19 cellular contexts compared by ENCODE assay signal in the genomic region with DNA sequence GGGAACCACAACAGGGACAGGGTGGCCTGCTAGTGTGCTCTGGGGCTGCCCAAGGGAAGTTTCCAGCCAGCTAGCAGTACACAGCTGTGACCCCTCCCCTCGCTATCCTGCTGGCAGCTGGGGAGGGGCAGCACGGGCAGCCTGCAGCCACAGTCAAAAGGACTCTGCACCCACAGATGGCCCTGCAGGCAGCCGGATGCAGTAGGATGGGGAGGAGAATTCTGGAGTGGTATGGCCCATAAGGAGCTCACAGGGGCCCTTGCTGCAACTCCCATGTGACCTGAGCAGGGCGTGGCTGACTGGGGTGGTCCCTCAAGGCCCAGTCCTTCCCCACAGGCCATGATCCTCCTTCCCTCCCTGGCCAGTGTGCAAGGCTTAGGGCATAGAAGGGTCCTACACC.
A peak's percentile ranks its signal among the peaks of the same experiment; 100 is the strongest.
DNase-seq lines count a peak whose midpoint lies in the region; ATAC-seq and TF ChIP-seq lines count a peak whose summit lies in the region.
"Had no signal": no experiment of that assay in that cellular context is flagged by ENCODE, and none has a peak within 500 bp of the region (broad histone marks: within the 10 kb centered on the region; RNA-seq: fewer than 3 reads in every experiment).

No MANE protein-coding gene starts in this region.

- peak overlapping the region; percentile 40 for H3K23ac ChIP-seq in neuronal stem cell (ENCODE audit: low read depth, low read length, poor library complexity)

- H3K18ac ChIP-seq in neuronal stem cell (ENCODE audit: low read length) = peak overlapping the region; percentile 90

- H3K27me3 ChIP-seq in GM23338 (ENCODE audit: insufficient read depth) (no peaks in the 10 kb centered on the region), endodermal cell (ENCODE audit: control insufficient read depth, insufficient read depth, low read length, poor library complexity, severe bottlenecking) (no peaks in the 10 kb centered on the region), neuronal stem cell (ENCODE audit: control insufficient read depth in 3 of 3, insufficient read depth in 3 of 3, low read depth in 1 of 3, low read length in 3 of 3) (no peaks in the 10 kb centered on the region)
- H3K27me3 ChIP-seq: SJSA1 had no signal

- peak overlapping the region; percentile 12 for H2BK15ac ChIP-seq in neuronal stem cell (ENCODE audit: low read length)

- peak overlapping the region; percentile 85 for H3K14ac ChIP-seq in neuronal stem cell (ENCODE audit: low read length)

- peak overlapping the region; percentile 83 for H2BK5ac ChIP-seq in neuronal stem cell (ENCODE audit: low read length)

- H3K9ac ChIP-seq in endodermal cell (ENCODE audit: extremely low read depth, low read length, poor library complexity, severe bottlenecking) (no peak overlapping the region), neuronal stem cell (ENCODE audit: low read depth, low read length, poor library complexity) (peak overlapping the region; percentile 82)
- H3K9ac ChIP-seq: GM23248 had no signal

- ATAC-seq in GM23338 = peak; percentile 13; the same call in 2 of the 3 replicates
- no peak for ATAC-seq in WTC11
- no peak for ATAC-seq in GM21825 (IDR thresholded peaks at IDR 0.05; ENCODE audit: unreplicated experiment)
- no peak for ATAC-seq in GM18519 (IDR thresholded peaks at IDR 0.05; ENCODE audit: low FRiP score, unreplicated experiment)
- ATAC-seq in HG02885 (IDR thresholded peaks at IDR 0.05; ENCODE audit: poor library complexity, unreplicated experiment) = no peak
- ATAC-seq: HCT116, PC-3 had no signal

- peak overlapping the region; percentile 35 for H2BK12ac ChIP-seq in neuronal stem cell (ENCODE audit: low read length)

- WGBS in endodermal cell (ENCODE audit: insufficient coverage in 1 of 2, insufficient read length in 1 of 2), 2 experiments = 51 to 87% methylated on average over 2 to 4 of the region's 4 CpGs
- no CpG with 5 or more reads among the region's 4 CpGs for WGBS in neuronal stem cell (ENCODE audit: extremely low coverage in 2 of 2, insufficient read length in 2 of 2, insufficient replicate concordance in 1 of 2), 2 donors

- H3K36me3 ChIP-seq in GM23338 (ENCODE audit: insufficient read depth) (no peaks in the 10 kb centered on the region), endodermal cell (ENCODE audit: control insufficient read depth, insufficient read depth, low read length) (peaks cover 34% of the 10 kb centered on the region), neuronal stem cell (replicated peaks in 1 of 2; ENCODE audit: control insufficient read depth in 2 of 2, insufficient read depth in 2 of 2, low read length in 2 of 2) (peaks cover 17 to 78% of the 10 kb centered on the region in 2 donors)

- POLR2A ChIA-PET in WTC11 (lab: Charles Lee) = no interaction called here

- no peaks in the 10 kb centered on the region for H3K9me3 ChIP-seq in endodermal cell (ENCODE audit: control insufficient read depth, low read length)
- peaks cover 0 to under 1% of the 10 kb centered on the region in 2 donors for H3K9me3 ChIP-seq in neuronal stem cell (replicated peaks in 1 of 2; ENCODE audit: control insufficient read depth in 2 of 2, insufficient read depth in 1 of 2, low read depth in 1 of 2, low read length in 2 of 2)
- H3K9me3 ChIP-seq: Caco-2, SJSA1 had no signal

- H4K8ac ChIP-seq in neuronal stem cell (ENCODE audit: low read depth, low read length) = no peak overlapping the region

- H3K27ac ChIP-seq in GM23338 (ENCODE audit: low read depth) (no peak overlapping the region), endodermal cell (ENCODE audit: low read depth, low read length) (peak overlapping the region; percentile 24), neuronal stem cell (replicated peaks; ENCODE audit: low read length) (peak overlapping the region; percentile 66)
- H3K27ac ChIP-seq: GM23248, SJSA1 had no signal

- H3K4me3 Mint-ChIP-seq in GM23338 (no peak overlapping the region), WTC11 (no peak overlapping the region), endodermal cell (no peak overlapping the region)
- H3K4me3 Mint-ChIP-seq: CD4-positive, alpha-beta T cell had no signal

- no peaks in the 10 kb centered on the region for H3K9me2 ChIP-seq in GM23338 (ENCODE audit: insufficient read depth)

- H3K4me1 ChIP-seq in GM23338 (ENCODE audit: insufficient read depth) = no peaks in the 10 kb centered on the region
- no peaks in the 10 kb centered on the region for H3K4me1 ChIP-seq in endodermal cell (ENCODE audit: control insufficient read depth, insufficient read depth, low read length)
- H3K4me1 ChIP-seq in neuronal stem cell (ENCODE audit: control insufficient read depth in 2 of 2, insufficient read depth in 1 of 2, low read depth in 1 of 2, low read length in 2 of 2) = peaks cover 10 to 28% of the 10 kb centered on the region in 2 donors
- H3K4me1 ChIP-seq: Caco-2, SJSA1 had no signal

- no peak overlapping the region for H3K27ac Mint-ChIP-seq in GM23338
- H3K27ac Mint-ChIP-seq in WTC11 = no peak overlapping the region; the same call in 1 of the 2 replicates
- H3K27ac Mint-ChIP-seq in endodermal cell = no peak overlapping the region
- H3K27ac Mint-ChIP-seq: CD4-positive, alpha-beta T cell had no signal

- H4K20me1 ChIP-seq in GM23338 (replicated peaks; ENCODE audit: insufficient read depth) = no peaks in the 10 kb centered on the region; the same call in 1 of the 2 replicates

- H3K36me3 Mint-ChIP-seq in GM23338 (ENCODE audit: low read depth) (peaks cover 5% of the 10 kb centered on the region; the same call in 2 of the 3 replicates), WTC11 (peaks cover 4% of the 10 kb centered on the region), endodermal cell (ENCODE audit: low read depth) (peaks cover 18% of the 10 kb centered on the region)

- H3K79me1 ChIP-seq in neuronal stem cell (ENCODE audit: low read depth, low read length) = peaks cover 4% of the 10 kb centered on the region

- no peaks in the 10 kb centered on the region for H3F3A ChIP-seq in GM23338 (replicated peaks; ENCODE audit: low read depth)

- H3K27me3 Mint-ChIP-seq in GM23338 (ENCODE audit: insufficient read depth, low read depth, poor library complexity) (peaks cover under 1% of the 10 kb centered on the region), WTC11 (ENCODE audit: low read depth) (no peaks in the 10 kb centered on the region), endodermal cell (ENCODE audit: insufficient read depth) (no peaks in the 10 kb centered on the region)
- H3K27me3 Mint-ChIP-seq: CD4-positive, alpha-beta T cell had no signal

- H3K4ac ChIP-seq in neuronal stem cell (ENCODE audit: low read length) = no peak overlapping the region

- H3K4me3 ChIP-seq in GM23338 (no peak overlapping the region), endodermal cell (ENCODE audit: low read length) (no peak overlapping the region), neuronal stem cell (ENCODE audit: low read length in 2 of 2) (peak overlapping the region in 1 of 2 donors; percentile 7)
- H3K4me3 ChIP-seq: GM23248, SJSA1 had no signal

- peaks cover 11% of the 10 kb centered on the region for H3K4me1 Mint-ChIP-seq in GM23338
- H3K4me1 Mint-ChIP-seq in WTC11 = 0 out of 2 replicates have a peak, but pooled peaks cover 4% of the 10 kb centered on the region
- no peaks in the 10 kb centered on the region for H3K4me1 Mint-ChIP-seq in endodermal cell

- H2AK5ac ChIP-seq in neuronal stem cell (ENCODE audit: low read depth, low read length) = peak overlapping the region; percentile 87

- H2AFZ ChIP-seq in GM23338 (no peak overlapping the region), neuronal stem cell (ENCODE audit: low read length) (no peak overlapping the region)
- H2AFZ ChIP-seq: GM23248 had no signal

- CTCF ChIA-PET in WTC11 (lab: Charles Lee) = interaction anchor here (1.4 to 8.1 kb wide), 2 partner anchors 11 to 23 kb away, joined by 3 to 77 read pairs; no protein-coding TSS in a partner anchor

- H3K79me2 ChIP-seq in GM23338 (replicated peaks; ENCODE audit: insufficient read depth) = no peaks in the 10 kb centered on the region

- H2BK120ac ChIP-seq in neuronal stem cell (ENCODE audit: low read depth, low read length) = no peak overlapping the region

- H4K91ac ChIP-seq in neuronal stem cell (ENCODE audit: low read depth, low read length, poor library complexity) = no peak overlapping the region

- DNase-seq in GM23338 (ENCODE audit: low spot score) (no peak), WTC11 (ENCODE audit: low spot score) (no peak), endodermal cell (no peak), neuronal stem cell (ENCODE audit: low spot score) (no peak), NCI-H1694 (lab: John Stamatoyannopoulos, UW) (no peak)
- DNase-seq: Caco-2; CD4-positive, alpha-beta T cell; GDM1; GM23248; NCI-H1417; NCI-H2029; NCI-H2171; NCI-H526; PC-3 had no signal

- H3K9me3 Mint-ChIP-seq in GM23338 (no peaks in the 10 kb centered on the region), WTC11 (no peaks in the 10 kb centered on the region), endodermal cell (no peaks in the 10 kb centered on the region)
- H3K9me3 Mint-ChIP-seq: CD4-positive, alpha-beta T cell had no signal

- TF ChIP-seq CTCF in GM23338 (conservative IDR thresholded peaks at IDR 0.05; ENCODE audit: low read depth in 2 of 2) = no peak
- no peak for TF ChIP-seq CTCF in WTC11 (IDR thresholded peaks at IDR 0.05)
- TF ChIP-seq CTCF in endodermal cell (conservative IDR thresholded peaks at IDR 0.05) = no peak

- H3K4me2 ChIP-seq in GM23338 (no peak overlapping the region), neuronal stem cell (ENCODE audit: insufficient read depth, low read length, poor library complexity, severe bottlenecking) (no peak overlapping the region)

TF ChIP-seq in GM23338, 12 proteins besides CTCF, POLR2A, EP300 and RAD21 (continues in another document):
- TF ChIP-seq ZNF331 (CRISPR knock-in tag; IDR thresholded peaks at IDR 0.05; ENCODE audit: low read depth) = no peak

TF ChIP-seq in WTC11, 78 proteins besides CTCF, POLR2A, EP300 and RAD21:
- TF ChIP-seq, protein P1, sequence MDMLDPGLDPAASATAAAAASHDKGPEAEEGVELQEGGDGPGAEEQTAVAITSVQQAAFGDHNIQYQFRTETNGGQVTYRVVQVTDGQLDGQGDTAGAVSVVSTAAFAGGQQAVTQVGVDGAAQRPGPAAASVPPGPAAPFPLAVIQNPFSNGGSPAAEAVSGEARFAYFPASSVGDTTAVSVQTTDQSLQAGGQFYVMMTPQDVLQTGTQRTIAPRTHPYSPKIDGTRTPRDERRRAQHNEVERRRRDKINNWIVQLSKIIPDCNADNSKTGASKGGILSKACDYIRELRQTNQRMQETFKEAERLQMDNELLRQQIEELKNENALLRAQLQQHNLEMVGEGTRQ (CRISPR knock-in tag; IDR thresholded peaks at IDR 0.05) = peak; percentile 26; the same call in 1 of the 2 replicates
- TF ChIP-seq TEAD4 (CRISPR knock-in tag; IDR thresholded peaks at IDR 0.05) (no peak), NFE2L1 (CRISPR knock-in tag; IDR thresholded peaks at IDR 0.05) (no peak)
TF ChIP-seq in WTC11: peak in this region for 1.
